Comparison of ENCODE assay signal across 9 cellular contexts in the genomic region with DNA sequence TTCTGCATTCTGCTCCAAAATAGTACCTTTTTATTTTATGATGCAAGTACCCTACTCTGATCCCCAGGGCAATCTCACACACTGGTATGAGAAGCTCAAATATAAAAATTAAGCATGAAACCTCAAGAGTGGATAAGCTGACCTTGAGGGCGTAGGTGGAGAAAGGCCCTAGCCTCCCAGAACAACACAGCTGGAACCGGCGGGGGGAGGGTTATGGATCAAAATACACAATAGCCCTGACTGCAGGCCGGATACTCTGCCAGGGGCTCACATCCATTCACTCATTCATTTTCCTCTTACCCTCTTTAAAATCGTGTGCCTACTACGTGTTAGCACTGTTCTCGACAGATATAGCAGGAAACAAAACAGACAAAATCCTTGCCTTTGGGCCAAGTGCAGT. TPM values are rescaled to one million over a fixed set of nuclear protein-coding genes. Genes with fewer than 3 reads are reported as not detected.
DNase-seq lines count a peak whose midpoint lies in the region; ATAC-seq and TF ChIP-seq lines count a peak whose summit lies in the region.
"Had no signal": no experiment of that assay in that cellular context is flagged by ENCODE, and none has a peak within 500 bp of the region (broad histone marks: within the 10 kb centered on the region; RNA-seq: fewer than 3 reads in every experiment).

No MANE protein-coding gene starts in this region.

- DNase-seq in HFFc6 (no peak), right atrium auricular region (ENCODE audit: low spot score) (no peak), AG20443 (ENCODE audit: low spot score) (no peak), inferior parietal cortex (ENCODE audit: extremely low spot score) (no peak)
- no peak for DNase-seq in activated T-helper 2 cell treated with anti-CD3 and anti-CD28 coated beads, Interferon-gamma antibody, Interleukin-2, Interleukin-4, amounts not matched to agents 10 μg/mL and 5 μg/mL and 100 μg/mL, durations not matched to agents 14 hours and 24 hours and 36 hours (ENCODE audit: low spot score)
- DNase-seq: NCI-H187 had no signal

- peak overlapping the region; percentile 78; the same call in 1 of the 2 replicates for H3K27ac Mint-ChIP-seq in HFFc6
- H3K27ac Mint-ChIP-seq in activated T-helper 2 cell treated with anti-CD3 and anti-CD28 coated beads, Interferon-gamma antibody, Interleukin-2, Interleukin-4, amounts not matched to agents 10 μg/mL and 5 μg/mL and 100 μg/mL, durations not matched to agents 14 hours and 24 hours and 36 hours, result peak overlapping the region; percentile 62
- peak overlapping the region; percentile 89 for H3K27ac Mint-ChIP-seq in stimulated activated memory B cell treated with anti-CD40 and anti-IgM and Interleukin-4, amounts not matched to agents 10 μg/mL and 1 μg/mL and 100 μg/mL, for 72 hours

- peak overlapping the region; percentile 88 to 94 for H3K27ac ChIP-seq in right atrium auricular region

- H3K36me3 ChIP-seq in right atrium auricular region, result no peaks in the 10 kb centered on the region

- no peak overlapping the region for H3K4me3 ChIP-seq in right atrium auricular region

- H3K4me1 ChIP-seq in right atrium auricular region, result peaks cover 5 to 98% of the 10 kb centered on the region in 2 donors

- H3K4me3 Mint-ChIP-seq in HFFc6, result no peak overlapping the region
- H3K4me3 Mint-ChIP-seq in activated T-helper 2 cell treated with anti-CD3 and anti-CD28 coated beads, Interferon-gamma antibody, Interleukin-2, Interleukin-4, amounts not matched to agents 10 μg/mL and 5 μg/mL and 100 μg/mL, durations not matched to agents 14 hours and 24 hours and 36 hours (ENCODE audit: low read depth), result no peak overlapping the region
- H3K4me3 Mint-ChIP-seq in stimulated activated memory B cell treated with anti-CD40 and anti-IgM and Interleukin-4, amounts not matched to agents 10 μg/mL and 1 μg/mL and 100 μg/mL, for 72 hours, result no peak overlapping the region

- no peaks in the 10 kb centered on the region for H3K27me3 ChIP-seq in right atrium auricular region

- no peaks in the 10 kb centered on the region for H3K9me3 ChIP-seq in right atrium auricular region

- H3K27me3 Mint-ChIP-seq in HFFc6 (ENCODE audit: insufficient read depth), result no peaks in the 10 kb centered on the region; the same call in 1 of the 2 replicates
- no peaks in the 10 kb centered on the region for H3K27me3 Mint-ChIP-seq in activated T-helper 2 cell treated with anti-CD3 and anti-CD28 coated beads, Interferon-gamma antibody, Interleukin-2, Interleukin-4, amounts not matched to agents 10 μg/mL and 5 μg/mL and 100 μg/mL, durations not matched to agents 14 hours and 24 hours and 36 hours (ENCODE audit: low read depth)
- H3K27me3 Mint-ChIP-seq in stimulated activated memory B cell treated with anti-CD40 and anti-IgM and Interleukin-4, amounts not matched to agents 10 μg/mL and 1 μg/mL and 100 μg/mL, for 72 hours, result no peaks in the 10 kb centered on the region

- intact Hi-C loops in activated T-helper 2 cell treated with anti-CD3 and anti-CD28 coated beads, Interferon-gamma antibody, Interleukin-2, Interleukin-4, amounts not matched to agents 10 μg/mL and 5 μg/mL and 100 μg/mL, durations not matched to agents 14 hours and 24 hours and 36 hours (cut with micrococcal nuclease), result no loop called here

- peaks cover 2% of the 10 kb centered on the region for H3K36me3 Mint-ChIP-seq in HFFc6 (ENCODE audit: low read depth)
- H3K36me3 Mint-ChIP-seq in activated T-helper 2 cell treated with anti-CD3 and anti-CD28 coated beads, Interferon-gamma antibody, Interleukin-2, Interleukin-4, amounts not matched to agents 10 μg/mL and 5 μg/mL and 100 μg/mL, durations not matched to agents 14 hours and 24 hours and 36 hours (ENCODE audit: low read depth), result peaks cover 13% of the 10 kb centered on the region
- H3K36me3 Mint-ChIP-seq in stimulated activated memory B cell treated with anti-CD40 and anti-IgM and Interleukin-4, amounts not matched to agents 10 μg/mL and 1 μg/mL and 100 μg/mL, for 72 hours, result peaks cover 32% of the 10 kb centered on the region

- H3K9me3 Mint-ChIP-seq in HFFc6, result no peaks in the 10 kb centered on the region
- no peaks in the 10 kb centered on the region for H3K9me3 Mint-ChIP-seq in activated T-helper 2 cell treated with anti-CD3 and anti-CD28 coated beads, Interferon-gamma antibody, Interleukin-2, Interleukin-4, amounts not matched to agents 10 μg/mL and 5 μg/mL and 100 μg/mL, durations not matched to agents 14 hours and 24 hours and 36 hours
- H3K9me3 Mint-ChIP-seq in stimulated activated memory B cell treated with anti-CD40 and anti-IgM and Interleukin-4, amounts not matched to agents 10 μg/mL and 1 μg/mL and 100 μg/mL, for 72 hours, result no peaks in the 10 kb centered on the region

- no peak for TF ChIP-seq CTCF in HFFc6 (IDR thresholded peaks at IDR 0.05)
- TF ChIP-seq CTCF in right atrium auricular region (IDR thresholded peaks at IDR 0.05), result no peak

- no peak for ATAC-seq in stimulated activated memory B cell treated with anti-CD40 and anti-IgM and Interleukin-4, amounts not matched to agents 10 μg/mL and 1 μg/mL and 100 μg/mL, for 72 hours
- ATAC-seq in GM19328 (IDR thresholded peaks at IDR 0.05; ENCODE audit: unreplicated experiment), result no peak
- ATAC-seq in GM18870 (IDR thresholded peaks at IDR 0.05; ENCODE audit: unreplicated experiment), result no peak

- peaks cover 71% of the 10 kb centered on the region for H3K4me1 Mint-ChIP-seq in HFFc6 (ENCODE audit: low read depth)
- H3K4me1 Mint-ChIP-seq in activated T-helper 2 cell treated with anti-CD3 and anti-CD28 coated beads, Interferon-gamma antibody, Interleukin-2, Interleukin-4, amounts not matched to agents 10 μg/mL and 5 μg/mL and 100 μg/mL, durations not matched to agents 14 hours and 24 hours and 36 hours (ENCODE audit: low read depth), result peaks cover 53% of the 10 kb centered on the region
- peaks cover 91% of the 10 kb centered on the region for H3K4me1 Mint-ChIP-seq in stimulated activated memory B cell treated with anti-CD40 and anti-IgM and Interleukin-4, amounts not matched to agents 10 μg/mL and 1 μg/mL and 100 μg/mL, for 72 hours

RNA-seq across cellular contexts. Expression of a gene that starts 32.8 kb away (rescaled TPM):
- total RNA-seq in HFFc6 (2021; fragmentation: NEBNext Ultra II Directional; extraction: Animal tissue kit (Norgen Biotek cat#: 25700)), result 100 to 1,000 TPM; 116 to 134 (median 124) TPM
- total RNA-seq in activated T-helper 2 cell treated with anti-CD3 and anti-CD28 coated beads, Interferon-gamma antibody, Interleukin-2, Interleukin-4, amounts not matched to agents 10 μg/mL and 5 μg/mL and 100 μg/mL, durations not matched to agents 14 hours and 24 hours and 36 hours, result 94.1 and 97.0 TPM in 2 replicates
- 100 to 1,000 TPM in 1 of 2 donors, 10 to 100 TPM in 1; 83.7 to 152 TPM for total RNA-seq in right atrium auricular region
